Comparison of ENCODE assay signal across 12 cellular contexts in the genomic region with DNA sequence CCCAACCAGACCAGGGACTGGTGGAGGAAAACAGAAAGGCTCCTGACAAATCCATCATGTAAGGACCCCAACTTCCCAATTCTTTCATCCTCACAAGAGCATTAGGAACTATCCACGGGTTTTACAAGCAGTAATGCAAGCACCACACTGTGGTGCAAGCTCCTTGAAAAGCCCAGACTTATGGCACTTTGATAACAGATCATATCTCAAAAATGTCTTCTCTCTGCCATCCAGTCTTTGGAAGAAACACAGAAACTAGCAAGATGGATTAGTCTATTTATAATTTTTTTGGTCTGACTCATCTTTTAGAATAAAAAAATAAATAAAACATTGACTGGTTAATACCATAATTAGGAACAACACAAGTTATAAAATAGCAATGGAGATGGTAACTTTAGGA. TPM values are rescaled to one million over a fixed set of nuclear protein-coding genes. Genes with fewer than 3 reads are reported as not detected.
DNase-seq lines count a peak whose midpoint lies in the region; TF ChIP-seq lines count a peak whose summit lies in the region.
"Had no signal": no experiment of that assay in that cellular context is flagged by ENCODE, and none has a peak within 500 bp of the region (broad histone marks: within the 10 kb centered on the region; RNA-seq: fewer than 3 reads in every experiment).

No MANE protein-coding gene starts in this region.

- no peaks in the 10 kb centered on the region for H3K27me3 ChIP-seq in esophagus squamous epithelium
- H3K27me3 ChIP-seq: neutrophil had no signal

- DNase-seq in A172 (ENCODE audit: low spot score) (peak; percentile 27), OCI-M1 (lab: John Stamatoyannopoulos, UW) (peak; percentile 1), esophagus squamous epithelium (lab: John Stamatoyannopoulos, UW) (no peak), osteocyte (ENCODE audit: extremely low spot score, unreplicated experiment) (no peak), T-helper 9 cell (no peak), DMS114 treated with DMSO at 0.1 percent for 48 hours (lab: John Stamatoyannopoulos, UW; ENCODE audit: unreplicated experiment) (no peak)
- DNase-seq in activated CD4-positive, CD25-positive, alpha-beta regulatory T cell (lab: John Stamatoyannopoulos, UW) = no peak
- DNase-seq in NK-92 treated with Interleukin-12 subunit alpha and Interleukin-12 subunit beta, amount 100 ng/mL, for 24 hours (lab: John Stamatoyannopoulos, UW) = no peak
- DNase-seq: activated CD8-positive, alpha-beta memory T cell treated with anti-CD3 and anti-CD28 coated beads, Interleukin-2, amount 50 U/mL, for 48 hours; substantia nigra; T1000 had no signal

- no peaks in the 10 kb centered on the region for H3K36me3 ChIP-seq in esophagus squamous epithelium
- H3K36me3 ChIP-seq: neutrophil had no signal

- peak overlapping the region; percentile 38 for H3K4me3 Mint-ChIP-seq in osteocyte (ENCODE audit: unreplicated experiment)

- no peaks in the 10 kb centered on the region for H3K9me3 ChIP-seq in esophagus squamous epithelium
- H3K9me3 ChIP-seq: neutrophil had no signal

- H3K36me3 Mint-ChIP-seq in osteocyte (ENCODE audit: unreplicated experiment) = no peaks in the 10 kb centered on the region

- H3K4me3 ChIP-seq in esophagus squamous epithelium = peak overlapping the region in 1 of 4 donors; percentile 6

- H3K27ac Mint-ChIP-seq in osteocyte (ENCODE audit: unreplicated experiment) = peak overlapping the region; percentile 59

- H3K4me1 ChIP-seq in esophagus squamous epithelium = peaks cover 0 to 18% (median 13%) of the 10 kb centered on the region in 3 donors

- peaks cover 30% of the 10 kb centered on the region for H3K4me1 Mint-ChIP-seq in osteocyte (ENCODE audit: unreplicated experiment)

- 14 to 17% methylated on average over 1 of the region's 1 CpG for WGBS in esophagus squamous epithelium, 2 donors

- TF ChIP-seq CTCF in esophagus squamous epithelium (IDR thresholded peaks at IDR 0.05) (no peak), osteocyte (IDR thresholded peaks at IDR 0.05) (no peak)

- peak overlapping the region; percentile 76 to 88 (median 85) for H3K27ac ChIP-seq in esophagus squamous epithelium
- H3K27ac ChIP-seq: neutrophil had no signal

- no peaks in the 10 kb centered on the region for H3K9me3 Mint-ChIP-seq in osteocyte (ENCODE audit: unreplicated experiment)

- intact Hi-C loops in esophagus squamous epithelium (cut with DNase I) = no loop called here

- no peak for TF ChIP-seq POLR2A in esophagus squamous epithelium (IDR thresholded peaks at IDR 0.05)

- no peaks in the 10 kb centered on the region for H3K27me3 Mint-ChIP-seq in osteocyte (ENCODE audit: unreplicated experiment)

RNA-seq across cellular contexts. Expression of a gene that starts 49.1 kb away (rescaled TPM):
- total RNA-seq in A172 (2014; rRNA removed; shearing (Covaris generic)) = 83.9 and 99.8 TPM in 2 replicates
- total RNA-seq in esophagus squamous epithelium (100 to 1,000 TPM in 2 of 4 donors, 10 to 100 TPM in 2; 32.3 to 462 (median 98.4) TPM), osteocyte (781 and 807 TPM in 2 replicates)

Comparison
In these comparisons a context has a peak if more than half of its experiments do, and no peak if none do; other contexts are left out.
1. DNase-seq: peak in A172 (single experiment) and OCI-M1 (single experiment); none in esophagus squamous epithelium (single experiment), osteocyte (single experiment), T-helper 9 cell (single experiment), activated CD4-positive, CD25-positive, alpha-beta regulatory T cell (0 of 4), NK-92 treated with Interleukin-12 subunit alpha and Interleukin-12 subunit beta, amount 100 ng/mL, for 24 hours (single experiment) and DMS114 treated with DMSO at 0.1 percent for 48 hours (single experiment).